1 cellular context compared by ENCODE assay signal in the genomic region with DNA sequence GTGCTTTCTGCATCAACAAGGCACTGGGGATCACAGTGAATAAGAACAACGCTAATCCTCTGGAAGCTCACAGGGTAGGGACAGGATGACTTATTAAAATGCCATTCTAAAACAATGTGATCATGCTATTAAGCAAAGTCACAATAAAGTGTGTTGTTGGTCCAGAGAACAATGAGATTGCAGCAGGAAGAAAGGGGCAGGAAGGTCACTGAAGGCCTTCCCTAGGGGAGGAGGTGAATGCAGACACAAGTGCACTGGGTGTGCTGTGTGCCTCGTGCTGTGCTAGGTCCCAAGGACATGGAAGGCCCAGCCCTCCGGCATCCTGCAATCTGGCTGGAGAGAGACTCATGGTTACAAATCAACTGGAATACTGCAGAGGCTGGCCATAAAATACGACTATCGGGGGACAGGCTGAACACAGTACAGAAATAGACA.
TF ChIP-seq lines count a peak whose summit lies in the region.

No MANE protein-coding gene starts in this region.

TF ChIP-seq in WTC11, 78 proteins besides CTCF, POLR2A, EP300 and RAD21 (continued from another document):
- TF ChIP-seq HMGXB4 (CRISPR knock-in tag; IDR thresholded peaks at IDR 0.05) (no peak), NFE2L1 (CRISPR knock-in tag; IDR thresholded peaks at IDR 0.05) (no peak), TP53 (CRISPR knock-in tag; IDR thresholded peaks at IDR 0.05) (no peak), CDX4 (CRISPR knock-in tag; IDR thresholded peaks at IDR 0.05; ENCODE audit: borderline replicate concordance) (no peak), SMAD4 (CRISPR knock-in tag; IDR thresholded peaks at IDR 0.05) (no peak), RORB (CRISPR knock-in tag; IDR thresholded peaks at IDR 0.05) (no peak), ZNF396 (CRISPR knock-in tag; IDR thresholded peaks at IDR 0.05; ENCODE audit: borderline replicate concordance) (no peak), ELF4 (CRISPR knock-in tag; IDR thresholded peaks at IDR 0.05; ENCODE audit: low read depth) (no peak), ATF1 (CRISPR knock-in tag; IDR thresholded peaks at IDR 0.05) (no peak), ZNF281 (CRISPR knock-in tag; IDR thresholded peaks at IDR 0.05) (no peak), TCF7 (CRISPR knock-in tag; IDR thresholded peaks at IDR 0.05; ENCODE audit: low read depth) (no peak)
